ENCODE assay signal across 8 cellular contexts in genomic region chr6:30723159-30723842, GRCh38. TPM values are rescaled to one million over a fixed set of nuclear protein-coding genes. Genes with fewer than 3 reads are reported as not detected.
A peak's percentile ranks its signal among the peaks of the same experiment; 100 is the strongest.
DNase-seq lines count a peak whose midpoint lies in the region; ATAC-seq and TF ChIP-seq lines count a peak whose summit lies in the region.
"Not testable (repeated sequence)": the region's sequence is repeated elsewhere in the genome, so short reads cannot be mapped to it uniquely, and the experiment has no call there.

No MANE protein-coding gene starts in this region.

- not testable (repeated sequence) for H3K27ac ChIP-seq in PC-9

- not testable (repeated sequence) for H2AFZ ChIP-seq in PC-9

- H3K4me2 ChIP-seq in PC-9 = peak overlapping the region; percentile 87

- H3F3A ChIP-seq in PC-9 (ENCODE audit: insufficient read depth, low read depth) = peaks cover 67% of the 10 kb centered on the region

- H3K27me3 ChIP-seq in HAP-1 (ENCODE audit: low read depth); PC-9 (ENCODE audit: insufficient read depth, low read depth): not testable (repeated sequence)

- DNase-seq in AG10803 (ENCODE audit: low read depth); HAP-1 (ENCODE audit: low spot score in 2 of 2); PC-9; activated CD8-positive, alpha-beta T cell treated with anti-CD3 and anti-CD28 coated beads, Interleukin-2, amount 10 ng/mL, durations not matched to agents 7 days and 5 days; MCF 10A (ENCODE audit: unreplicated experiment); glutamatergic neuron; natural killer cell; stimulated activated effector memory CD8-positive, alpha-beta T cell treated with anti-CD3 and anti-CD28 coated beads, Interleukin-12 subunit alpha, Interleukin-12 subunit beta, amount 100 ng/mL, for 72 hours (ENCODE audit: low spot score in 2 of 2): not testable (repeated sequence)

- CTCF ChIA-PET in PC-9 (lab: Charles Lee) (interaction anchor here (0.6 to 1.1 kb wide), 3 partner anchors 44 to 364 kb away, joined by 3 to 4 read pairs (median 3); no protein-coding TSS in a partner anchor), MCF 10A (lab: Yijun Ruan, JAX) (interaction anchor here (0.5 to 20.7 kb wide), 19 partner anchors 10 to 364 kb away, joined by 3 to 537 read pairs (median 6); partner anchors contain the start of genes DHX16 and NRM)
- CTCF ChIA-PET in activated CD8-positive, alpha-beta T cell treated with anti-CD3 and anti-CD28 coated beads, Interleukin-2, amount 10 ng/mL, durations not matched to agents 7 days and 5 days (lab: Charles Lee) = interaction anchor here (0.7 to 25.4 kb wide), 23 partner anchors 8 to 364 kb away, joined by 3 to 686 read pairs (median 5); partner anchors contain the start of genes ATAT1 and DHX16

- H3K4me3 Mint-ChIP-seq in activated CD8-positive, alpha-beta T cell treated with anti-CD3 and anti-CD28 coated beads, Interleukin-2, amount 10 ng/mL, durations not matched to agents 7 days and 5 days = peak overlapping the region; percentile 98
- H3K4me3 Mint-ChIP-seq in MCF 10A (ENCODE audit: unreplicated experiment) (peak overlapping the region; percentile 86), glutamatergic neuron (ENCODE audit: unreplicated experiment) (peak overlapping the region; percentile 93), natural killer cell (peak overlapping the region; percentile 92)
- peak overlapping the region; percentile 94 for H3K4me3 Mint-ChIP-seq in stimulated activated effector memory CD8-positive, alpha-beta T cell treated with anti-CD3 and anti-CD28 coated beads, Interleukin-12 subunit alpha, Interleukin-12 subunit beta, amount 100 ng/mL, for 72 hours

- intact Hi-C loops in PC-9 (cut with micrococcal nuclease; ENCODE audit: unreplicated experiment) = loop anchor here (2.0 to 5.0 kb wide), 3 partner anchors 240 to 376 kb away; partner anchors contain the start of gene RPP21
- intact Hi-C loops in MCF 10A (cut with micrococcal nuclease) = loop anchor here (5.0 kb wide), 2 partner anchors 181 to 241 kb away; no protein-coding TSS in a partner anchor
- intact Hi-C loops in natural killer cell (cut with micrococcal nuclease) = loop anchor here (2.0 kb wide), 1 partner anchor 240 kb away; no protein-coding TSS in a partner anchor

- POLR2A ChIA-PET in PC-9 (lab: Charles Lee; ENCODE audit: unreplicated experiment) (interaction anchor here (0.6 kb wide), 1 partner anchor 39 kb away, joined by 4 read pairs; no protein-coding TSS in a partner anchor), MCF 10A (lab: Yijun Ruan, JAX) (interaction anchor here (0.6 to 13.6 kb wide), 16 partner anchors 7 to 170 kb away, joined by 3 to 477 read pairs (median 6); partner anchors contain the start of genes ATAT1, DHX16, MRPS18B and NRM)
- POLR2A ChIA-PET in activated CD8-positive, alpha-beta T cell treated with anti-CD3 and anti-CD28 coated beads, Interleukin-2, amount 10 ng/mL, durations not matched to agents 7 days and 5 days (lab: Charles Lee) = interaction anchor here (0.6 to 12.8 kb wide), 11 partner anchors 8 to 109 kb away, joined by 3 to 343 read pairs (median 6); partner anchors contain the start of gene NRM

- in situ Hi-C loops in HAP-1 (cut with MboI; ENCODE audit: low sequenced_read_pairs) = loop anchor here (5.0 kb wide), 1 partner anchor 106 kb away; the partner anchor contains the start of genes MRPS18B and PPP1R10

- not testable (repeated sequence) for H3K9me3 Mint-ChIP-seq in activated CD8-positive, alpha-beta T cell treated with anti-CD3 and anti-CD28 coated beads, Interleukin-2, amount 10 ng/mL, durations not matched to agents 7 days and 5 days (ENCODE audit: insufficient read depth); MCF 10A (ENCODE audit: unreplicated experiment); natural killer cell; stimulated activated effector memory CD8-positive, alpha-beta T cell treated with anti-CD3 and anti-CD28 coated beads, Interleukin-12 subunit alpha, Interleukin-12 subunit beta, amount 100 ng/mL, for 72 hours
- peaks cover 44% of the 10 kb centered on the region for H3K9me3 Mint-ChIP-seq in glutamatergic neuron (ENCODE audit: unreplicated experiment)

- H3K27me3 Mint-ChIP-seq in activated CD8-positive, alpha-beta T cell treated with anti-CD3 and anti-CD28 coated beads, Interleukin-2, amount 10 ng/mL, durations not matched to agents 7 days and 5 days (ENCODE audit: low read depth); MCF 10A (ENCODE audit: insufficient read depth, unreplicated experiment); natural killer cell (ENCODE audit: low read depth in 2 of 2): not testable (repeated sequence)
- H3K27me3 Mint-ChIP-seq in glutamatergic neuron (ENCODE audit: unreplicated experiment) = peaks cover 37% of the 10 kb centered on the region

- H3K4me1 Mint-ChIP-seq in activated CD8-positive, alpha-beta T cell treated with anti-CD3 and anti-CD28 coated beads, Interleukin-2, amount 10 ng/mL, durations not matched to agents 7 days and 5 days (ENCODE audit: low read depth) = peaks cover 54% of the 10 kb centered on the region
- peaks cover 42% of the 10 kb centered on the region for H3K4me1 Mint-ChIP-seq in MCF 10A (ENCODE audit: insufficient read depth, unreplicated experiment)
- H3K4me1 Mint-ChIP-seq in glutamatergic neuron (ENCODE audit: low read depth, unreplicated experiment) = peaks cover 28% of the 10 kb centered on the region
- peaks cover 50 to 57% of the 10 kb centered on the region in 2 donors for H3K4me1 Mint-ChIP-seq in natural killer cell
- H3K4me1 Mint-ChIP-seq in stimulated activated effector memory CD8-positive, alpha-beta T cell treated with anti-CD3 and anti-CD28 coated beads, Interleukin-12 subunit alpha, Interleukin-12 subunit beta, amount 100 ng/mL, for 72 hours = peaks cover 58% of the 10 kb centered on the region

- not testable (repeated sequence) for H3K9me3 ChIP-seq in HAP-1; PC-9 (ENCODE audit: insufficient read depth, low read depth)

- H4K20me1 ChIP-seq in PC-9 (ENCODE audit: insufficient read depth) = peaks cover 50% of the 10 kb centered on the region

- peak overlapping the region; percentile 97 for H3K27ac Mint-ChIP-seq in activated CD8-positive, alpha-beta T cell treated with anti-CD3 and anti-CD28 coated beads, Interleukin-2, amount 10 ng/mL, durations not matched to agents 7 days and 5 days
- not testable (repeated sequence) for H3K27ac Mint-ChIP-seq in MCF 10A (ENCODE audit: low read depth, unreplicated experiment)
- H3K27ac Mint-ChIP-seq in glutamatergic neuron (ENCODE audit: unreplicated experiment) (peak overlapping the region; percentile 82), natural killer cell (peak overlapping the region; percentile 96 to 100)
- peak overlapping the region; percentile 96 for H3K27ac Mint-ChIP-seq in stimulated activated effector memory CD8-positive, alpha-beta T cell treated with anti-CD3 and anti-CD28 coated beads, Interleukin-12 subunit alpha, Interleukin-12 subunit beta, amount 100 ng/mL, for 72 hours

- TF ChIP-seq CTCF in AG10803 (conservative IDR thresholded peaks at IDR 0.05; ENCODE audit: low read length); PC-9 (conservative IDR thresholded peaks at IDR 0.05); MCF 10A (IDR thresholded peaks at IDR 0.05; ENCODE audit: unreplicated experiment); glutamatergic neuron (IDR thresholded peaks at IDR 0.05; ENCODE audit: partially characterized antibody, unreplicated experiment); natural killer cell (IDR thresholded peaks at IDR 0.05): not testable (repeated sequence)

- ATAC-seq in activated CD8-positive, alpha-beta T cell treated with anti-CD3 and anti-CD28 coated beads, Interleukin-2, amount 10 ng/mL, durations not matched to agents 7 days and 5 days; natural killer cell; stimulated activated effector memory CD8-positive, alpha-beta T cell treated with anti-CD3 and anti-CD28 coated beads, Interleukin-12 subunit alpha, Interleukin-12 subunit beta, amount 100 ng/mL, for 72 hours: not testable (repeated sequence)

- peaks cover 23% of the 10 kb centered on the region for H3K4me1 ChIP-seq in HAP-1
- H3K4me1 ChIP-seq in PC-9 (replicated peaks; ENCODE audit: insufficient read depth) = peaks cover 24% of the 10 kb centered on the region

- not testable (repeated sequence) for BruUV-seq in PC-9 (replicated peaks; lab: Mats Ljungman, UMichigan); MCF 10A (replicated peaks; lab: Mats Ljungman, UMichigan)

- H3K36me3 Mint-ChIP-seq in activated CD8-positive, alpha-beta T cell treated with anti-CD3 and anti-CD28 coated beads, Interleukin-2, amount 10 ng/mL, durations not matched to agents 7 days and 5 days (ENCODE audit: low read depth) = peaks cover 80% of the 10 kb centered on the region
- peaks cover 72% of the 10 kb centered on the region for H3K36me3 Mint-ChIP-seq in MCF 10A (ENCODE audit: insufficient read depth, unreplicated experiment)
- peaks cover 16% of the 10 kb centered on the region for H3K36me3 Mint-ChIP-seq in glutamatergic neuron (ENCODE audit: unreplicated experiment)
- H3K36me3 Mint-ChIP-seq in natural killer cell = peaks cover 14% of the 10 kb centered on the region
- H3K36me3 Mint-ChIP-seq in stimulated activated effector memory CD8-positive, alpha-beta T cell treated with anti-CD3 and anti-CD28 coated beads, Interleukin-12 subunit alpha, Interleukin-12 subunit beta, amount 100 ng/mL, for 72 hours = peaks cover 88% of the 10 kb centered on the region

- not testable (repeated sequence) for H3K9me2 ChIP-seq in PC-9 (ENCODE audit: insufficient read depth)

- H3K36me3 ChIP-seq in HAP-1 (replicated peaks) (peaks cover 65% of the 10 kb centered on the region), PC-9 (ENCODE audit: low read depth) (peaks cover 31% of the 10 kb centered on the region)

- H3K4me3 ChIP-seq in AG10803 (ENCODE audit: low read length) = peak overlapping the region; percentile 96
- peak overlapping the region; percentile 69; the same call in 1 of the 2 replicates for H3K4me3 ChIP-seq in HAP-1
- H3K4me3 ChIP-seq in PC-9 = not testable (repeated sequence)

- H3K79me2 ChIP-seq in PC-9 (ENCODE audit: low read depth) = peaks cover 60% of the 10 kb centered on the region

RNA-seq across cellular contexts. Expression of gene TUBB, which starts 3.1 kb away (rescaled TPM):
- total RNA-seq in PC-9 (2021) (697 and 901 TPM in 2 replicates), MCF 10A (2022) (200 and 210 TPM in 2 replicates), glutamatergic neuron (ENCODE audit: unreplicated experiment) (2,264 TPM), natural killer cell (100 to 1,000 TPM; 121 to 168 (median 127) TPM)
- total RNA-seq in activated CD8-positive, alpha-beta T cell treated with anti-CD3 and anti-CD28 coated beads, Interleukin-2, amount 10 ng/mL, durations not matched to agents 7 days and 5 days = 1,000 to 10,000 TPM; 1,638 to 1,703 TPM

RNA-seq across cellular contexts. Expression of gene MDC1, which starts 6.2 kb away (rescaled TPM):
- total RNA-seq in PC-9 (2021) (72.9 and 81.6 TPM in 2 replicates), MCF 10A (2022) (50.6 and 54.5 TPM in 2 replicates), glutamatergic neuron (ENCODE audit: unreplicated experiment) (50.4 TPM), natural killer cell (10 to 100 TPM; 61.2 to 77.0 (median 64.5) TPM)
- 10 to 100 TPM; 48.5 to 52.4 TPM for total RNA-seq in activated CD8-positive, alpha-beta T cell treated with anti-CD3 and anti-CD28 coated beads, Interleukin-2, amount 10 ng/mL, durations not matched to agents 7 days and 5 days

RNA-seq across cellular contexts. Expression of gene FLOT1, which starts 19.2 kb away (rescaled TPM):
- 225 and 234 TPM in 2 replicates for total RNA-seq in PC-9 (2021)
- 100 to 1,000 TPM; 314 to 317 TPM for total RNA-seq in activated CD8-positive, alpha-beta T cell treated with anti-CD3 and anti-CD28 coated beads, Interleukin-2, amount 10 ng/mL, durations not matched to agents 7 days and 5 days
- 61.8 and 73.7 TPM in 2 replicates for total RNA-seq in MCF 10A (2022)
- 191 TPM for total RNA-seq in glutamatergic neuron (ENCODE audit: unreplicated experiment)
- total RNA-seq in natural killer cell = 100 to 1,000 TPM in 1 of 3 donors, 10 to 100 TPM in 2; 73.1 to 113 (median 94.2) TPM

RNA-seq across cellular contexts. Expression of gene IER3, which starts 21.0 kb away (rescaled TPM):
- total RNA-seq in PC-9 (2021) (107 and 117 TPM in 2 replicates), MCF 10A (2022) (154 and 192 TPM in 2 replicates), glutamatergic neuron (ENCODE audit: unreplicated experiment) (13.5 TPM), natural killer cell (100 to 1,000 TPM in 1 of 3 donors, 10 to 100 TPM in 2; 39.7 to 105 (median 66.5) TPM)
- total RNA-seq in activated CD8-positive, alpha-beta T cell treated with anti-CD3 and anti-CD28 coated beads, Interleukin-2, amount 10 ng/mL, durations not matched to agents 7 days and 5 days = 10 to 100 TPM; 76.6 to 82.9 TPM

RNA-seq across cellular contexts. Expression of gene NRM, which starts 32.5 kb away (rescaled TPM):
- total RNA-seq in PC-9 (2021) = 25.8 and 38.3 TPM in 2 replicates
- total RNA-seq in activated CD8-positive, alpha-beta T cell treated with anti-CD3 and anti-CD28 coated beads, Interleukin-2, amount 10 ng/mL, durations not matched to agents 7 days and 5 days = 10 to 100 TPM; 41.7 to 44.6 TPM
- total RNA-seq in MCF 10A (2022) = 3.8 and 5.3 TPM in 2 replicates
- 52.2 TPM for total RNA-seq in glutamatergic neuron (ENCODE audit: unreplicated experiment)
- 1 to 10 TPM; 7.4 to 8.9 (median 8.7) TPM for total RNA-seq in natural killer cell
